ENCODE assay signal across 8 cellular contexts in genomic region chr9:128128836-128129590, GRCh38. TPM values are rescaled to one million over a fixed set of nuclear protein-coding genes. Genes with fewer than 3 reads are reported as not detected.
DNase-seq lines count a peak whose midpoint lies in the region; ATAC-seq, FAIRE-seq and TF ChIP-seq lines count a peak whose summit lies in the region.

No MANE protein-coding gene starts in this region.

- TF ChIP-seq EP300 in stomach (IDR thresholded peaks at IDR 0.05), result no peak

- H3K27ac Mint-ChIP-seq in activated naive CD8-positive, alpha-beta T cell treated with anti-CD3 and anti-CD28 coated beads, Interleukin-2, amount 10 ng/mL, durations not matched to agents 7 days and 5 days, result peak overlapping the region; percentile 95

- TF ChIP-seq POLR2A in stomach (IDR thresholded peaks at IDR 0.05) (no peak), GM12891 (IDR thresholded peaks at IDR 0.05; ENCODE audit: low read depth, low read length) (no peak)

- no peak for TF ChIP-seq CTCF in stomach (IDR thresholded peaks at IDR 0.05)

- H3K4me1 ChIP-seq in stomach, result peaks cover 33 to 40% (median 38%) of the 10 kb centered on the region in 4 donors

- peaks cover 0 to 14% (median 0%) of the 10 kb centered on the region in 3 donors for H3K27me3 ChIP-seq in stomach

- H3K4me3 ChIP-seq in iPS-18c (ENCODE audit: insufficient read depth, low read depth, low read length) (peak overlapping the region; percentile 98), stomach (peak overlapping the region; percentile 73 to 99 (median 93))

- no peak for FAIRE-seq in GM12891 (lab: Jason Lieb, UNC)

- no peak for ATAC-seq in activated naive CD8-positive, alpha-beta T cell treated with anti-CD3 and anti-CD28 coated beads, Interleukin-2, amount 10 ng/mL, durations not matched to agents 7 days and 5 days (ENCODE audit: low read depth)
- ATAC-seq in HG02642 (IDR thresholded peaks at IDR 0.05; ENCODE audit: poor library complexity, unreplicated experiment), result no peak

- peaks cover 30% of the 10 kb centered on the region for H3K4me1 Mint-ChIP-seq in activated naive CD8-positive, alpha-beta T cell treated with anti-CD3 and anti-CD28 coated beads, Interleukin-2, amount 10 ng/mL, durations not matched to agents 7 days and 5 days

- peak overlapping the region; percentile 96 for H3K4me3 Mint-ChIP-seq in activated naive CD8-positive, alpha-beta T cell treated with anti-CD3 and anti-CD28 coated beads, Interleukin-2, amount 10 ng/mL, durations not matched to agents 7 days and 5 days

- no peaks in the 10 kb centered on the region for H3K36me3 Mint-ChIP-seq in activated naive CD8-positive, alpha-beta T cell treated with anti-CD3 and anti-CD28 coated beads, Interleukin-2, amount 10 ng/mL, durations not matched to agents 7 days and 5 days

- intact Hi-C loops in stomach (cut with DNase I; ENCODE audit: low total_unique reads), result no loop called here

- H3K27ac ChIP-seq in stomach, result peak overlapping the region; percentile 96 to 99 (median 97)

- 58 to 68% (median 62%) methylated on average over 22 to 29 of the region's 29 CpGs for WGBS in stomach, 5 donors

- H3K27me3 Mint-ChIP-seq in activated naive CD8-positive, alpha-beta T cell treated with anti-CD3 and anti-CD28 coated beads, Interleukin-2, amount 10 ng/mL, durations not matched to agents 7 days and 5 days, result peaks cover 25% of the 10 kb centered on the region

- no peaks in the 10 kb centered on the region for H3K9me3 Mint-ChIP-seq in activated naive CD8-positive, alpha-beta T cell treated with anti-CD3 and anti-CD28 coated beads, Interleukin-2, amount 10 ng/mL, durations not matched to agents 7 days and 5 days

- POLR2A ChIA-PET in activated naive CD8-positive, alpha-beta T cell treated with anti-CD3 and anti-CD28 coated beads, Interleukin-2, amount 10 ng/mL, durations not matched to agents 7 days and 5 days (lab: Charles Lee), result interaction anchor here (0.9 to 1.2 kb wide), 7 partner anchors 11 to 242 kb away, joined by 3 to 7 read pairs (median 3); partner anchors contain the start of gene BBLN

- H3K36me3 ChIP-seq in stomach, result peaks cover 4 to 14% (median 11%) of the 10 kb centered on the region in 4 donors

- DNase-seq in DMS53 (lab: John Stamatoyannopoulos, UW) (peak; percentile 51), DMS53 treated with DMSO at 0.1 percent for 48 hours (lab: John Stamatoyannopoulos, UW; ENCODE audit: unreplicated experiment) (no peak), stomach (no peak), GM12891 (ENCODE audit: insufficient read length, low spot score) (no peak)
- no peak for DNase-seq in activated naive CD8-positive, alpha-beta T cell treated with anti-CD3 and anti-CD28 coated beads, Interleukin-2, amount 10 ng/mL, durations not matched to agents 7 days and 5 days
- DNase-seq in stimulated activated CD4-positive, alpha-beta T cell treated with anti-CD3 and anti-CD28 coated beads, Interleukin-12 subunit alpha, Interleukin-12 subunit beta, amount 100 ng/mL, for 4 hours, result no peak

- H3K9me3 ChIP-seq in iPS-18c (ENCODE audit: control insufficient read depth, insufficient read depth, low read length), result no peaks in the 10 kb centered on the region
- no peaks in the 10 kb centered on the region for H3K9me3 ChIP-seq in stomach

TF ChIP-seq in GM12891, 5 proteins besides CTCF, POLR2A, EP300 and RAD21:
- no peak for TF ChIP-seq SPI1 (IDR thresholded peaks at IDR 0.05; ENCODE audit: low read depth, low read length)
- TF ChIP-seq PAX5 (IDR thresholded peaks at IDR 0.05; ENCODE audit: insufficient read depth, low read length, severe bottlenecking), result no peak
- TF ChIP-seq POLR2AphosphoS5 (IDR thresholded peaks at IDR 0.05; ENCODE audit: low read depth, low read length), result no peak
- TF ChIP-seq TAF1 (IDR thresholded peaks at IDR 0.05; ENCODE audit: low read depth, low read length), result no peak
- no peak for TF ChIP-seq POU2F2 (IDR thresholded peaks at IDR 0.05; ENCODE audit: low read depth, low read length)

RNA-seq across cellular contexts. Expression of gene PTGES2, which starts 1.5 kb away (rescaled TPM):
- 10 to 100 TPM; 51.8 to 53.2 TPM for total RNA-seq in activated naive CD8-positive, alpha-beta T cell treated with anti-CD3 and anti-CD28 coated beads, Interleukin-2, amount 10 ng/mL, durations not matched to agents 7 days and 5 days
- 100 to 1,000 TPM in 3 of 5 donors, 10 to 100 TPM in 2; 47.2 to 570 (median 125) TPM for total RNA-seq in stomach
- 10 to 100 TPM; 50.1 to 69.9 (median 58.3) TPM for polyA plus RNA-seq in stomach
- polyA plus RNA-seq in GM12891 (2012; ENCODE audit: low read depth, missing spikeins), result 45.3 TPM

RNA-seq across cellular contexts. Expression of gene LCN2, which starts 20.2 kb away (rescaled TPM):
- not detected for total RNA-seq in activated naive CD8-positive, alpha-beta T cell treated with anti-CD3 and anti-CD28 coated beads, Interleukin-2, amount 10 ng/mL, durations not matched to agents 7 days and 5 days
- total RNA-seq in stomach, result 100 to 1,000 TPM in 3 of 5 donors, 10 to 100 TPM in 1, not detected in 1; 10.8 to 756 (median 444) TPM
- polyA plus RNA-seq in stomach, result 100 to 1,000 TPM in 2 of 3 donors, 10 to 100 TPM in 1; 33.1 to 922 (median 369) TPM
- not detected for polyA plus RNA-seq in GM12891 (2012; ENCODE audit: low read depth, missing spikeins)

RNA-seq across cellular contexts. Expression of gene BBLN, which starts 31.1 kb away (rescaled TPM):
- 10 to 100 TPM; 77.6 to 90.9 TPM for total RNA-seq in activated naive CD8-positive, alpha-beta T cell treated with anti-CD3 and anti-CD28 coated beads, Interleukin-2, amount 10 ng/mL, durations not matched to agents 7 days and 5 days
- total RNA-seq in stomach, result 100 to 1,000 TPM in 2 of 5 donors, 10 to 100 TPM in 2, not detected in 1; 17.8 to 193 (median 113) TPM
- 100 to 1,000 TPM; 108 to 161 (median 147) TPM for polyA plus RNA-seq in stomach
- 135 TPM for polyA plus RNA-seq in GM12891 (2012; ENCODE audit: low read depth, missing spikeins)
